Comparison of ENCODE assay signal across 8 cellular contexts in the genomic region with DNA sequence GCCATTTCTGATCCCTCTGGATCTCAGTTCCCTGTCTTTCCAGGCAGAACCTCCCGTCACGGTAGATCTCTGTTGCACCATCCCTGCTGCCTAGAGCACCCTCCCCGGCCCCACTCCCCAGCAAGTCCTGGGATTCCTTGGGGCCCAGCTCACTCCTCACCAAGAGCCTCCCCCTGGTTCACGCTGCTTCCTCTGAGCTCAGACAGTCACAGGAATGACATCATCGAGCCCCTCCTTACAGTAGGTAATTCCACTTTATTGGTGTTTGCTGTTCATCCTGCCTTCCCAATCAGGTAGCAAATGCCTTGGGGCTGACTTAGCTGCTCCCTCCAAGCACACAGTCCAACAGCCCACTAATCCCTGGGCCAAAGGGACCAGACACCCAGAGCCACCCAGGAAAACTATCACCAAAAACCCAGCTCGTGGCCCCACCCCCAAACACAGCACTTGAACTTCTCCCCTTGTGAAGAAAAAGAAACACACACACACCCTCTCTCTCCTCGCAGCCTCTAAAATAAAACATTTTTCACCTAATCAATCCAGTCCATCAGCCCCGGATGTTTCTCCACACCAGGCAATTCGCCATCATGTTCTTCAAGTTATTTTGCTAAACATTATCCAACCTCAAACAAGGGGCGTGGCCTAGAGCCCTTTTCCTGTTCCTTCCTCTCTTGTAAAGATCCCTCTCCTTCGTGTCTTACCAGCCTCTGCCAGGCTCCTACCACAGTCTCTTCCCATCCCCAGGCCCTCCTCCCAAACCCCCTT. TPM values are rescaled to one million over a fixed set of nuclear protein-coding genes. Genes with fewer than 3 reads are reported as not detected.
DNase-seq lines count a peak whose midpoint lies in the region; ATAC-seq and TF ChIP-seq lines count a peak whose summit lies in the region.

No MANE protein-coding gene starts in this region.

- H3K27me3 ChIP-seq in right atrium auricular region (no peaks in the 10 kb centered on the region), lower lobe of right lung (ENCODE audit: low read depth) (no peaks in the 10 kb centered on the region)

- H3K4me1 ChIP-seq in right atrium auricular region (peaks cover 0 to 74% of the 10 kb centered on the region in 2 donors), lower lobe of right lung (peaks cover 74% of the 10 kb centered on the region)

- no peak for TF ChIP-seq CTCF in right atrium auricular region (IDR thresholded peaks at IDR 0.05)
- no peak for TF ChIP-seq CTCF in lower lobe of right lung (IDR thresholded peaks at IDR 0.05)
- TF ChIP-seq CTCF in GM10248 (IDR thresholded peaks at IDR 0.05; ENCODE audit: control extremely low read depth, extremely low read depth, low read depth, missing control alignments) = no peak

- H3K36me3 ChIP-seq in right atrium auricular region = no peaks in the 10 kb centered on the region
- H3K36me3 ChIP-seq in lower lobe of right lung = peaks cover 4% of the 10 kb centered on the region

- CTCF ChIA-PET in GM10248 (lab: Yijun Ruan, JAX) = interaction anchor here (3.1 to 3.2 kb wide), 2 partner anchors 28 to 75 kb away, joined by 14 to 17 read pairs; partner anchors contain the start of gene KPTN

- H3K4me3 ChIP-seq in right atrium auricular region = peak overlapping the region in 1 of 2 donors; percentile 77
- peak overlapping the region; percentile 96 for H3K4me3 ChIP-seq in lower lobe of right lung

- H3K27ac ChIP-seq in right atrium auricular region (peak overlapping the region; percentile 72 to 95), lower lobe of right lung (peak overlapping the region; percentile 71)

- POLR2A ChIA-PET in GM10248 (lab: Yijun Ruan, JAX) = interaction anchor here (0.6 to 1.5 kb wide), 2 partner anchors 8 to 13 kb away, joined by 3 to 7 read pairs; no protein-coding TSS in a partner anchor

- H3K9me3 ChIP-seq in right atrium auricular region (no peaks in the 10 kb centered on the region), lower lobe of right lung (no peaks in the 10 kb centered on the region)

- DNase-seq in right atrium auricular region (ENCODE audit: low spot score) (no peak), Right ventricle myocardium inferior (ENCODE audit: missing footprints) (no peak), amniotic epithelial cell (ENCODE audit: low read depth) (peak; percentile 42), lower lobe of right lung (peak; percentile 65), DMS153 treated with DMSO at 0.1 percent for 48 hours (lab: John Stamatoyannopoulos, UW; ENCODE audit: unreplicated experiment) (no peak), GM10248 (ENCODE audit: extremely low spot score) (no peak)
- DNase-seq in NK-92 treated with Interleukin-12 subunit alpha and Interleukin-12 subunit beta, amount 100 ng/mL, for 24 hours (lab: John Stamatoyannopoulos, UW) = no peak

- ATAC-seq in Right ventricle myocardium inferior (no peak), lower lobe of right lung (peak in 1 of 2 donors; percentile 4), GM18868 (IDR thresholded peaks at IDR 0.05; ENCODE audit: unreplicated experiment) (no peak)

- intact Hi-C loops in Right ventricle myocardium inferior (cut with DNase I) = no loop called here
- intact Hi-C loops in lower lobe of right lung (cut with DNase I) = no loop called here

RNA-seq across cellular contexts. Expression of gene NAPA, which starts 2.5 kb away (rescaled TPM):
- total RNA-seq in right atrium auricular region (100 to 1,000 TPM; 127 to 213 TPM), Right ventricle myocardium inferior (119 TPM), lower lobe of right lung (115 TPM)

RNA-seq across cellular contexts. Expression of gene KPTN, which starts 28.3 kb away (rescaled TPM):
- total RNA-seq in right atrium auricular region (1 to 10 TPM; 2.8 to 2.9 TPM), Right ventricle myocardium inferior (9.1 TPM), lower lobe of right lung (14.5 TPM)

RNA-seq across cellular contexts. Expression of gene SLC8A2, which starts 40.7 kb away (rescaled TPM):
- total RNA-seq in right atrium auricular region (under 1 TPM; 0.28 to 0.37 TPM), Right ventricle myocardium inferior (0.46 TPM), lower lobe of right lung (0.27 TPM)

Comparison
In these comparisons a context has a peak if more than half of its experiments do, and no peak if none do; other contexts are left out.
1. DNase-seq: peak in amniotic epithelial cell (single experiment) and lower lobe of right lung (single experiment); none in right atrium auricular region (single experiment), Right ventricle myocardium inferior (single experiment), DMS153 treated with DMSO at 0.1 percent for 48 hours (single experiment), GM10248 (single experiment) and NK-92 treated with Interleukin-12 subunit alpha and Interleukin-12 subunit beta, amount 100 ng/mL, for 24 hours (single experiment).